ENCODE assay signal across 21 cellular contexts in the genomic region with DNA sequence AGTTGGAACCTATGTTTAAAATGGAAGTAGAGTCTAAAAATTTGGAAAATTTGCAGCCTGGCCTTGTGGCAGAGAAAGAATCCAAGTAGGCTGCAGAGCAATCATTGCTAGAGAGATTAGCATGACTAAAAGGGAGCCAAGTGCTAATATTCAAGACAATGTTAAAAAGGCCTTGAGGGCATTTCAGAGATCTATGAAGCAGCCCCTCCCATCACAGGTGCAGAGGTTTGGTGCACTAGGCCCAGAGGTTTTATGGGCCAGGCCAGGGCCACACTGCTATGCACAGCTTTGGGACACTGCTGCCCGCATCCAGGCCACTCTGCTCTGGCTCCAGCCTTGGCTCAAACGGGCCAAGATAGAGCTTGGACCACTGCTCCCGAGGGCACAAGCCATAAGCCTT. TPM values are rescaled to one million over a fixed set of nuclear protein-coding genes. Genes with fewer than 3 reads are reported as not detected.
DNase-seq lines count a peak whose midpoint lies in the region; ATAC-seq, FAIRE-seq and TF ChIP-seq lines count a peak whose summit lies in the region.
"Had no signal": no experiment of that assay in that cellular context is flagged by ENCODE, and none has a peak within 500 bp of the region (broad histone marks: within the 10 kb centered on the region; RNA-seq: fewer than 3 reads in every experiment).

No MANE protein-coding gene starts in this region.

- CTCF ChIA-PET in HepG2 (lab: Yijun Ruan, JAX; ENCODE audit: low intra/inter-chr PET ratio, low total read pairs), result no interaction called here
- CTCF ChIA-PET in RWPE1 (lab: Yijun Ruan, JAX), result interaction anchor here (0.6 kb wide), 2 partner anchors 13 to 71 kb away, joined by 3 to 7 read pairs; no protein-coding TSS in a partner anchor

- no peak overlapping the region for H3K4me2 ChIP-seq in HepG2 (ENCODE audit: low read depth, low read length)
- H3K4me2 ChIP-seq: BLaER1 had no signal

- no peaks in the 10 kb centered on the region for H3K9me3 ChIP-seq in HepG2 (ENCODE audit: low read length)
- H3K9me3 ChIP-seq in right lobe of liver, result no peaks in the 10 kb centered on the region

- H3K4me3 ChIP-seq in HepG2 (replicated peaks in 1 of 3; ENCODE audit: insufficient read depth in 1 of 3, low read depth in 2 of 3, low read length in 3 of 3), result no peak overlapping the region
- no peak overlapping the region for H3K4me3 ChIP-seq in right lobe of liver
- H3K4me3 ChIP-seq: BLaER1, GM12878, K562 had no signal

- TF ChIP-seq RAD21 in HepG2 (CRISPR knock-in tag; IDR thresholded peaks at IDR 0.05), result no peak

- no peak for FAIRE-seq in HepG2 (lab: Jason Lieb, UNC)
- FAIRE-seq in GM12892 (lab: Jason Lieb, UNC), result no peak
- FAIRE-seq: GM12878, GM19239, K562 had no signal

- 100% methylated on average over 1 of the region's 3 CpGs for WGBS in HepG2 (ENCODE audit: low lambda C conversion rate)
- no CpG with 5 or more reads among the region's 3 CpGs for WGBS in right lobe of liver (ENCODE audit: insufficient coverage, low coverage, low lambda C conversion rate, missing lambda C conversion rate)

- in situ Hi-C loops in HepG2 (cut with HindIII; ENCODE audit: extremely low pct_ligation_motif_present, low pct_unique_long_range_greater_than_20kb), result no loop called here

- H3K79me2 ChIP-seq in HepG2 (ENCODE audit: insufficient read depth, low read length), result no peaks in the 10 kb centered on the region

- H3K4me1 ChIP-seq in HepG2 (ENCODE audit: insufficient read depth, low read length), result peaks cover 38% of the 10 kb centered on the region
- peaks cover 0 to 16% (median 2%) of the 10 kb centered on the region in 4 donors for H3K4me1 ChIP-seq in right lobe of liver

- no peak for TF ChIP-seq POLR2A in HepG2 (IDR thresholded peaks at IDR 0.05; ENCODE audit: insufficient read depth in 1 of 2, low read depth in 2 of 2, low read length in 2 of 2)
- no peak for TF ChIP-seq POLR2A in right lobe of liver (IDR thresholded peaks at IDR 0.05)
- no peak for TF ChIP-seq POLR2A in GM12892 (IDR thresholded peaks at IDR 0.05; ENCODE audit: low read depth, low read length)

- POLR2A ChIA-PET in HepG2 (lab: Yijun Ruan, JAX) (interaction anchor here (1.4 kb wide), 1 partner anchor 13 kb away, joined by 4 read pairs; no protein-coding TSS in a partner anchor), RWPE1 (lab: Yijun Ruan, JAX; ENCODE audit: low non-redundant PET) (interaction anchor here (0.7 kb wide), 1 partner anchor 109 kb away, joined by 3 read pairs; no protein-coding TSS in a partner anchor)

- H3K27me3 ChIP-seq in HepG2 (ENCODE audit: control insufficient read depth in 1 of 2, insufficient read depth in 2 of 2, low read length in 2 of 2), result no peaks in the 10 kb centered on the region
- no peaks in the 10 kb centered on the region for H3K27me3 ChIP-seq in right lobe of liver
- H3K27me3 ChIP-seq: BLaER1 had no signal

- H3K9ac ChIP-seq in HepG2 (ENCODE audit: insufficient read depth, low read depth, low read length), result no peak overlapping the region
- H3K9ac ChIP-seq: BLaER1 had no signal

- TF ChIP-seq CTCF in HepG2 (CRISPR knock-in tag; IDR thresholded peaks at IDR 0.05), result no peak
- TF ChIP-seq CTCF in right lobe of liver (IDR thresholded peaks at IDR 0.05), result no peak
- no peak for TF ChIP-seq CTCF in RWPE1 (conservative IDR thresholded peaks at IDR 0.05; ENCODE audit: low read depth)

- DNase-seq in HepG2 (ENCODE audit: low spot score) (no peak), right lobe of liver (no peak), RWPE1 (ENCODE audit: low spot score) (no peak), epithelial cell of prostate (ENCODE audit: low read depth, low spot score) (no peak), kidney glomerular epithelial cell (lab: John Stamatoyannopoulos, UW) (no peak), GM12892 (ENCODE audit: insufficient read length) (no peak), HUDEP-2 (lab: John Stamatoyannopoulos, UW; ENCODE audit: unreplicated experiment in 76 of 76) (no peak)
- DNase-seq in stimulated activated CD4-positive, alpha-beta T cell treated with anti-CD3 and anti-CD28 coated beads, Interleukin-15, amount 100 ng/mL, for 24 hours, result no peak
- DNase-seq: CD4-positive, alpha-beta memory T cell; DMS153; DMS79; GOT3; HCEC 1CT; IMR-90 had no signal

- H3K27ac ChIP-seq in HepG2 (ENCODE audit: extremely low read length, insufficient read depth, low read length) (no peak overlapping the region), right lobe of liver (no peak overlapping the region), RWPE1 (peak overlapping the region; percentile 64), epithelial cell of prostate (peak overlapping the region; percentile 6)
- H3K27ac ChIP-seq: 22Rv1, BLaER1 had no signal

- no TSS peak for BruUV-seq in HepG2 (replicated peaks; lab: Mats Ljungman, UMichigan)

- no peak overlapping the region for H2AFZ ChIP-seq in HepG2 (ENCODE audit: low read length)

- no peaks in the 10 kb centered on the region for H3K36me3 ChIP-seq in HepG2 (replicated peaks in 1 of 2; ENCODE audit: control insufficient read depth in 1 of 2, insufficient read depth in 2 of 2, low read length in 2 of 2)
- H3K36me3 ChIP-seq in right lobe of liver, result no peaks in the 10 kb centered on the region
- H3K36me3 ChIP-seq: BLaER1 had no signal

- peak; percentile 41; the same call in 2 of the 3 replicates for ATAC-seq in HepG2
- ATAC-seq in right lobe of liver, result no peak
- ATAC-seq: GM12878, K562 had no signal

- no peak for TF ChIP-seq EP300 in HepG2 (IDR thresholded peaks at IDR 0.05; ENCODE audit: low read depth in 2 of 2, low read length in 2 of 2)
- no peak for TF ChIP-seq EP300 in HepG2 (CRISPR knock-in tag; IDR thresholded peaks at IDR 0.05; ENCODE audit: borderline replicate concordance)

- intact Hi-C loops in HepG2 (cut with micrococcal nuclease; ENCODE audit: unreplicated experiment) (no loop called here), right lobe of liver (cut with DNase I) (no loop called here)

- no peaks in the 10 kb centered on the region for H4K20me1 ChIP-seq in HepG2 (ENCODE audit: insufficient read depth, low read length)
- H4K20me1 ChIP-seq: BLaER1 had no signal

RNA-seq across cellular contexts. Expression of a gene that starts 6.7 kb away (rescaled TPM):
- not detected in 2 replicates for total RNA-seq in HepG2 (2016; rRNA removed; fragmentation: Illumina TruSeq; extraction: Trizol)
- not detected in 2 replicates for total RNA-seq in HepG2 (2016; cell fraction: cytosol; rRNA removed; fragmentation: Illumina TruSeq; extraction: Trizol; ENCODE audit: low read depth)
- not detected in 2 replicates for total RNA-seq in HepG2 (2016; cell fraction: insoluble cytoplasmic fraction; rRNA removed; fragmentation: Illumina TruSeq; extraction: Trizol)
- not detected in 2 replicates for total RNA-seq in HepG2 (2016; cell fraction: membrane; rRNA removed; fragmentation: Illumina TruSeq; extraction: Trizol)
- not detected in 2 replicates for total RNA-seq in HepG2 (2016; cell fraction: nucleus; rRNA removed; fragmentation: Illumina TruSeq; extraction: Trizol)
- polyA plus RNA-seq in HepG2 (2011; rRNA removed), result not detected in 2 replicates
- polyA plus RNA-seq in HepG2 (2011; cell fraction: cytosol; rRNA removed), result not detected in 2 replicates
- polyA plus RNA-seq in HepG2 (2011; cell fraction: nucleus; rRNA removed), result not detected in 2 replicates
- 0.05 and 0.07 TPM in 2 replicates for polyA plus RNA-seq in HepG2 (2012)
- not detected in 2 replicates for polyA plus RNA-seq in HepG2 (2016; cell fraction: cytosol; fragmentation: Illumina TruSeq; extraction: Trizol; ENCODE audit: low read depth)
- polyA plus RNA-seq in HepG2 (2016; cell fraction: insoluble cytoplasmic fraction; fragmentation: Illumina TruSeq; extraction: Trizol; ENCODE audit: low read depth), result not detected in 2 replicates
- not detected in 2 replicates for polyA plus RNA-seq in HepG2 (2016; cell fraction: membrane; fragmentation: Illumina TruSeq; extraction: Trizol; ENCODE audit: low read depth)
- polyA plus RNA-seq in HepG2 (2016; cell fraction: nucleus; fragmentation: Illumina TruSeq; extraction: Trizol; ENCODE audit: insufficient read depth, low read depth), result not detected in 2 replicates
- polyA minus RNA-seq in HepG2 (2011; rRNA and poly(A)+ RNA removed; ENCODE audit: low replicate concordance), result 0.33 TPM in 1 of 2 replicates, not detected in the other
- polyA minus RNA-seq in HepG2 (2011; cell fraction: cytosol; rRNA and poly(A)+ RNA removed), result not detected in 2 replicates
- polyA minus RNA-seq in HepG2 (2011; cell fraction: nucleus; rRNA and poly(A)+ RNA removed), result not detected in 2 replicates
- not detected for total RNA-seq in right lobe of liver
- 15.1 TPM for polyA plus RNA-seq in GM12892 (2012; ENCODE audit: missing spikeins)
- total RNA-seq: G401, HT-29 had no signal
- polyA plus RNA-seq: CD4-positive, alpha-beta memory T cell had no signal

RNA-seq across cellular contexts. Expression of a gene that starts 26.6 kb away (rescaled TPM):
- total RNA-seq in HepG2 (2016; rRNA removed; fragmentation: Illumina TruSeq; extraction: Trizol), result 9.5 and 21.5 TPM in 2 replicates
- 1.4 and 1.7 TPM in 2 replicates for total RNA-seq in HepG2 (2016; cell fraction: cytosol; rRNA removed; fragmentation: Illumina TruSeq; extraction: Trizol; ENCODE audit: low read depth)
- total RNA-seq in HepG2 (2016; cell fraction: insoluble cytoplasmic fraction; rRNA removed; fragmentation: Illumina TruSeq; extraction: Trizol), result 10.3 and 20.5 TPM in 2 replicates
- 5.6 and 6.5 TPM in 2 replicates for total RNA-seq in HepG2 (2016; cell fraction: membrane; rRNA removed; fragmentation: Illumina TruSeq; extraction: Trizol)
- 13.3 and 18.2 TPM in 2 replicates for total RNA-seq in HepG2 (2016; cell fraction: nucleus; rRNA removed; fragmentation: Illumina TruSeq; extraction: Trizol)
- 3.9 and 7.1 TPM in 2 replicates for polyA plus RNA-seq in HepG2 (2011; rRNA removed)
- 3.0 and 3.4 TPM in 2 replicates for polyA plus RNA-seq in HepG2 (2011; cell fraction: cytosol; rRNA removed)
- polyA plus RNA-seq in HepG2 (2011; cell fraction: nucleus; rRNA removed), result 2.3 and 2.6 TPM in 2 replicates
- polyA plus RNA-seq in HepG2 (2012), result 5.5 and 10.6 TPM in 2 replicates
- polyA plus RNA-seq in HepG2 (2016; cell fraction: cytosol; fragmentation: Illumina TruSeq; extraction: Trizol; ENCODE audit: low read depth), result 0.46 and 0.79 TPM in 2 replicates
- polyA plus RNA-seq in HepG2 (2016; cell fraction: insoluble cytoplasmic fraction; fragmentation: Illumina TruSeq; extraction: Trizol; ENCODE audit: low read depth), result 15.6 and 16.8 TPM in 2 replicates
- 2.4 and 2.7 TPM in 2 replicates for polyA plus RNA-seq in HepG2 (2016; cell fraction: membrane; fragmentation: Illumina TruSeq; extraction: Trizol; ENCODE audit: low read depth)
- 10.7 and 13.0 TPM in 2 replicates for polyA plus RNA-seq in HepG2 (2016; cell fraction: nucleus; fragmentation: Illumina TruSeq; extraction: Trizol; ENCODE audit: insufficient read depth, low read depth)
- polyA minus RNA-seq in HepG2 (2011; rRNA and poly(A)+ RNA removed; ENCODE audit: low replicate concordance), result 6.2 and 8.6 TPM in 2 replicates
- 5.6 and 8.0 TPM in 2 replicates for polyA minus RNA-seq in HepG2 (2011; cell fraction: cytosol; rRNA and poly(A)+ RNA removed)
- 13.3 and 20.0 TPM in 2 replicates for polyA minus RNA-seq in HepG2 (2011; cell fraction: nucleus; rRNA and poly(A)+ RNA removed)
- 1 to 10 TPM in 2 of 6 experiments, under 1 TPM in 4; 0.20 to 1.4 (median 0.66) TPM for total RNA-seq in right lobe of liver
- polyA plus RNA-seq in GM12892 (2012; ENCODE audit: missing spikeins), result 13.2 TPM

RNA-seq across cellular contexts. Expression of a gene that starts 45.6 kb away (rescaled TPM):
- not detected in 2 replicates for total RNA-seq in HepG2 (2016; rRNA removed; fragmentation: Illumina TruSeq; extraction: Trizol)
- total RNA-seq in HepG2 (2016; cell fraction: cytosol; rRNA removed; fragmentation: Illumina TruSeq; extraction: Trizol; ENCODE audit: low read depth), result not detected in 2 replicates
- not detected in 2 replicates for total RNA-seq in HepG2 (2016; cell fraction: insoluble cytoplasmic fraction; rRNA removed; fragmentation: Illumina TruSeq; extraction: Trizol)
- not detected in 2 replicates for total RNA-seq in HepG2 (2016; cell fraction: membrane; rRNA removed; fragmentation: Illumina TruSeq; extraction: Trizol)
- not detected in 2 replicates for total RNA-seq in HepG2 (2016; cell fraction: nucleus; rRNA removed; fragmentation: Illumina TruSeq; extraction: Trizol)
- polyA plus RNA-seq in HepG2 (2011; rRNA removed), result 0.08 and 0.18 TPM in 2 replicates
- polyA plus RNA-seq in HepG2 (2011; cell fraction: cytosol; rRNA removed), result 0.03 and 0.04 TPM in 2 replicates
- polyA plus RNA-seq in HepG2 (2011; cell fraction: nucleus; rRNA removed), result not detected in 2 replicates
- 0.11 and 0.20 TPM in 2 replicates for polyA plus RNA-seq in HepG2 (2012)
- polyA plus RNA-seq in HepG2 (2016; cell fraction: cytosol; fragmentation: Illumina TruSeq; extraction: Trizol; ENCODE audit: low read depth), result not detected in 2 replicates
- polyA plus RNA-seq in HepG2 (2016; cell fraction: insoluble cytoplasmic fraction; fragmentation: Illumina TruSeq; extraction: Trizol; ENCODE audit: low read depth), result not detected in 2 replicates
- polyA plus RNA-seq in HepG2 (2016; cell fraction: membrane; fragmentation: Illumina TruSeq; extraction: Trizol; ENCODE audit: low read depth), result not detected in 2 replicates
- not detected in 2 replicates for polyA plus RNA-seq in HepG2 (2016; cell fraction: nucleus; fragmentation: Illumina TruSeq; extraction: Trizol; ENCODE audit: insufficient read depth, low read depth)
- 2.7 TPM in 1 of 2 replicates, not detected in the other for polyA minus RNA-seq in HepG2 (2011; rRNA and poly(A)+ RNA removed; ENCODE audit: low replicate concordance)
- not detected in 2 replicates for polyA minus RNA-seq in HepG2 (2011; cell fraction: cytosol; rRNA and poly(A)+ RNA removed)
- polyA minus RNA-seq in HepG2 (2011; cell fraction: nucleus; rRNA and poly(A)+ RNA removed), result not detected in 2 replicates
- total RNA-seq in right lobe of liver, result 1 to 10 TPM in 2 of 6 experiments, under 1 TPM in 3, not detected in 1; 0.19 to 4.1 (median 0.49) TPM
- 1.9 TPM for polyA plus RNA-seq in GM12892 (2012; ENCODE audit: missing spikeins)
- total RNA-seq: G401 had no signal
- polyA plus RNA-seq: CD4-positive, alpha-beta memory T cell; K562 had no signal

Comparison
In these comparisons a context has a peak if more than half of its experiments do, and no peak if none do; other contexts are left out.
1. H3K27ac ChIP-seq: peak in RWPE1 (single experiment) and epithelial cell of prostate (single experiment); none in HepG2 (single experiment) and right lobe of liver (0 of 3).